In genomic region chr6:128554302-128554701, GRCh38 we compare ENCODE assay signal across 11 cellular contexts. TPM values are rescaled to one million over a fixed set of nuclear protein-coding genes. Genes with fewer than 3 reads are reported as not detected.
DNase-seq lines count a peak whose midpoint lies in the region; FAIRE-seq and TF ChIP-seq lines count a peak whose summit lies in the region.
"Had no signal": no experiment of that assay in that cellular context is flagged by ENCODE, and none has a peak within 500 bp of the region (broad histone marks: within the 10 kb centered on the region; RNA-seq: fewer than 3 reads in every experiment).

No MANE protein-coding gene starts in this region.

- no peaks in the 10 kb centered on the region for H3K27me3 ChIP-seq in MM.1S (replicated peaks; ENCODE audit: insufficient read depth, low read length)
- H3K27me3 ChIP-seq: uterus had no signal

- no peak overlapping the region for H3K27ac Mint-ChIP-seq in progenitor cell of endocrine pancreas

- no peak overlapping the region for H3K4me2 ChIP-seq in MM.1S (ENCODE audit: low read depth, low read length)

- H3K4me3 ChIP-seq in fibroblast of pulmonary artery (replicated peaks; ENCODE audit: low read depth, low read length) (no peak overlapping the region), MM.1S (ENCODE audit: low read length) (no peak overlapping the region)
- H3K4me3 ChIP-seq: uterus had no signal

- H3K4me1 Mint-ChIP-seq in progenitor cell of endocrine pancreas (ENCODE audit: low read depth), result peaks cover 9% of the 10 kb centered on the region

- no peaks in the 10 kb centered on the region for H3F3A ChIP-seq in MM.1S (ENCODE audit: insufficient read depth, low read length)

- H3K4me1 ChIP-seq in MM.1S (ENCODE audit: low read length), result 0 out of 2 replicates have a peak, but pooled peaks cover 4% of the 10 kb centered on the region
- H3K4me1 ChIP-seq: uterus had no signal

- no peak overlapping the region for H3K9ac ChIP-seq in MM.1S (ENCODE audit: low read length)

- no peaks in the 10 kb centered on the region for H3K9me3 Mint-ChIP-seq in progenitor cell of endocrine pancreas (ENCODE audit: low read depth)

- H3K9me2 ChIP-seq in MM.1S (replicated peaks; ENCODE audit: insufficient read depth, low read length), result 0 out of 2 replicates have a peak, but pooled peaks cover 1% of the 10 kb centered on the region

- H3K9me3 ChIP-seq in MM.1S (replicated peaks; ENCODE audit: insufficient read depth, low read length), result no peaks in the 10 kb centered on the region
- H3K9me3 ChIP-seq: uterus had no signal

- in situ Hi-C loops in SK-MEL-5 (cut with HindIII; ENCODE audit: low pct_unique_long_range_greater_than_20kb, low sequenced_read_pairs), result no loop called here

- no peaks in the 10 kb centered on the region for H3K79me2 ChIP-seq in MM.1S (ENCODE audit: low read length)

- FAIRE-seq in GM19239 (lab: Jason Lieb, UNC), result no peak
- FAIRE-seq: GM18507 had no signal

- TF ChIP-seq CTCF in fibroblast of pulmonary artery (IDR thresholded peaks at IDR 0.05; ENCODE audit: low read length, missing control alignments) (peak; percentile 27), progenitor cell of endocrine pancreas (IDR thresholded peaks at IDR 0.05; ENCODE audit: unreplicated experiment) (peak; percentile 14), MM.1S (IDR thresholded peaks at IDR 0.05; ENCODE audit: low read length) (no peak)

- H3K4me3 Mint-ChIP-seq in progenitor cell of endocrine pancreas (ENCODE audit: low read depth), result no peak overlapping the region

- no peak overlapping the region for H3K27ac ChIP-seq in MM.1S (ENCODE audit: low read length)
- H3K27ac ChIP-seq: uterus had no signal

- H3K36me3 Mint-ChIP-seq in progenitor cell of endocrine pancreas (ENCODE audit: insufficient read depth), result no peaks in the 10 kb centered on the region

- H2AFZ ChIP-seq in MM.1S (ENCODE audit: low read length), result no peak overlapping the region

- no peaks in the 10 kb centered on the region for H3K27me3 Mint-ChIP-seq in progenitor cell of endocrine pancreas

- peak; percentile 24 for DNase-seq in HT-29 (ENCODE audit: low spot score)
- DNase-seq in SK-MEL-5 (ENCODE audit: low read depth, low spot score), result peak; percentile 16
- DNase-seq in fibroblast of pulmonary artery (ENCODE audit: low read depth), result peak; percentile 27
- DNase-seq in progenitor cell of endocrine pancreas (ENCODE audit: low spot score, unreplicated experiment), result no peak
- no peak for DNase-seq in MM.1S
- no peak for DNase-seq in GM19239 (ENCODE audit: insufficient read length, low spot score)
- DNase-seq in NCI-H2107 treated with DMSO at 0.1 percent for 48 hours (lab: John Stamatoyannopoulos, UW; ENCODE audit: unreplicated experiment), result no peak
- DNase-seq: DND-41, erythroblast, uterus had no signal

- H4K20me1 ChIP-seq in MM.1S (ENCODE audit: insufficient read depth, low read length), result no peaks in the 10 kb centered on the region

- no peaks in the 10 kb centered on the region for H3K36me3 ChIP-seq in MM.1S (replicated peaks; ENCODE audit: insufficient read depth, low read length)
- H3K36me3 ChIP-seq: uterus had no signal

RNA-seq across cellular contexts. Expression of gene PTPRK, which starts 33.9 kb away (rescaled TPM):
- 127 and 190 TPM in 2 replicates for total RNA-seq in HT-29 (2014; rRNA removed; shearing (Covaris generic))
- total RNA-seq in SK-MEL-5 (2014; rRNA removed; shearing (Covaris generic)), result 25.5 and 36.5 TPM in 2 replicates
- 18.9 and 34.8 TPM in 2 replicates for polyA plus RNA-seq in SK-MEL-5 (2015; cell fraction: cytosol; rRNA removed)
- 10.4 and 11.9 TPM in 2 replicates for polyA plus RNA-seq in SK-MEL-5 (2015; cell fraction: nucleus; rRNA removed)
- total RNA-seq in progenitor cell of endocrine pancreas, result 86.2 and 93.7 TPM in 2 replicates

Comparison
In these comparisons a context has a peak if more than half of its experiments do, and no peak if none do; other contexts are left out.
1. DNase-seq: peak in HT-29 (single experiment), SK-MEL-5 (single experiment) and fibroblast of pulmonary artery (single experiment); none in progenitor cell of endocrine pancreas (single experiment), MM.1S (single experiment), GM19239 (single experiment) and NCI-H2107 treated with DMSO at 0.1 percent for 48 hours (single experiment).